ENCODE assay signal across 21 cellular contexts in the genomic region with DNA sequence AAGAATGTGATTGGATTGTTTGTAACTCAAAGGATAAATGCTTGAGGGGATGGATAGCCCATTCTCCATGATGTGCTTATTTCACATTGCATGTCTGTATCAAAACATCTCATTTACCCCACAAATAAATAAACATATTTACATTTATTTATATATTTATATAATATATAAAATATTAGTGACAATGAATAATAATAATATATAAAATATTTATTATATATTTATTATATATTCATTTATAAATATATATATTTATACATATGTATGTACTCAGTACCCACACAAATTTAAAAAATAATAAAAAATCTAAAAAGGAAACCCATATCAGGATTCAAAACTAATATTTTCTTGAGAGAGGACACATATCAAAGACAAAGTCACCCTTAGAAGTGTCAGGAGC.
A peak's percentile ranks its signal among the peaks of the same experiment; 100 is the strongest.
DNase-seq lines count a peak whose midpoint lies in the region; ATAC-seq, FAIRE-seq and TF ChIP-seq lines count a peak whose summit lies in the region.
"Had no signal": no experiment of that assay in that cellular context is flagged by ENCODE, and none has a peak within 500 bp of the region (broad histone marks: within the 10 kb centered on the region; RNA-seq: fewer than 3 reads in every experiment).

No MANE protein-coding gene starts in this region.

- POLR2A ChIA-PET in WTC11 (lab: Charles Lee) = no interaction called here
- POLR2A ChIA-PET in activated CD8-positive, alpha-beta T cell treated with anti-CD3 and anti-CD28 coated beads, Interleukin-2, amount 10 ng/mL, durations not matched to agents 7 days and 5 days (lab: Charles Lee) = interaction anchor here (0.6 kb wide), 1 partner anchor 404 kb away, joined by 6 read pairs; no protein-coding TSS in a partner anchor

- H3K36me3 Mint-ChIP-seq in WTC11 = no peaks in the 10 kb centered on the region
- H3K36me3 Mint-ChIP-seq in activated CD8-positive, alpha-beta T cell treated with anti-CD3 and anti-CD28 coated beads, Interleukin-2, amount 10 ng/mL, durations not matched to agents 7 days and 5 days (ENCODE audit: low read depth) = no peaks in the 10 kb centered on the region
- H3K36me3 Mint-ChIP-seq: CD4-positive, alpha-beta memory T cell had no signal

- no peaks in the 10 kb centered on the region for H3K27me3 Mint-ChIP-seq in WTC11 (ENCODE audit: low read depth)
- H3K27me3 Mint-ChIP-seq in activated CD8-positive, alpha-beta T cell treated with anti-CD3 and anti-CD28 coated beads, Interleukin-2, amount 10 ng/mL, durations not matched to agents 7 days and 5 days (ENCODE audit: low read depth) = no peaks in the 10 kb centered on the region
- H3K27me3 Mint-ChIP-seq: CD4-positive, alpha-beta memory T cell had no signal

- H3K4me3 Mint-ChIP-seq in WTC11 = no peak overlapping the region
- H3K4me3 Mint-ChIP-seq in activated CD8-positive, alpha-beta T cell treated with anti-CD3 and anti-CD28 coated beads, Interleukin-2, amount 10 ng/mL, durations not matched to agents 7 days and 5 days = no peak overlapping the region
- H3K4me3 Mint-ChIP-seq: CD4-positive, alpha-beta memory T cell had no signal

- H3K27ac Mint-ChIP-seq in WTC11 = no peak overlapping the region
- no peak overlapping the region for H3K27ac Mint-ChIP-seq in activated CD8-positive, alpha-beta T cell treated with anti-CD3 and anti-CD28 coated beads, Interleukin-2, amount 10 ng/mL, durations not matched to agents 7 days and 5 days
- H3K27ac Mint-ChIP-seq: CD4-positive, alpha-beta memory T cell had no signal

- no peak for ATAC-seq in WTC11
- no peak for ATAC-seq in activated CD8-positive, alpha-beta T cell treated with anti-CD3 and anti-CD28 coated beads, Interleukin-2, amount 10 ng/mL, durations not matched to agents 7 days and 5 days
- no peak for ATAC-seq in GM19328 (IDR thresholded peaks at IDR 0.05; ENCODE audit: unreplicated experiment)

- TF ChIP-seq CTCF in WTC11 (IDR thresholded peaks at IDR 0.05) = no peak

- no peak for DNase-seq in WTC11 (ENCODE audit: low spot score)
- DNase-seq in frontal cortex (ENCODE audit: low spot score in 2 of 2) = no peak
- DNase-seq in activated CD8-positive, alpha-beta T cell treated with anti-CD3 and anti-CD28 coated beads, Interleukin-2, amount 10 ng/mL, durations not matched to agents 7 days and 5 days = no peak
- no peak for DNase-seq in HK-2 (ENCODE audit: unreplicated experiment)
- no peak for DNase-seq in NCI-H1092 (lab: John Stamatoyannopoulos, UW)
- DNase-seq: 8988T; C1 segment of cervical spinal cord; CD4-positive, alpha-beta memory T cell; DMS 273 treated with DMSO at 0.1 percent for 48 hours; DMS79; EL; GF-D8; GM23248; H7; HCEC 1CT had no signal

- no peaks in the 10 kb centered on the region for H3K9me3 Mint-ChIP-seq in WTC11
- no peaks in the 10 kb centered on the region for H3K9me3 Mint-ChIP-seq in activated CD8-positive, alpha-beta T cell treated with anti-CD3 and anti-CD28 coated beads, Interleukin-2, amount 10 ng/mL, durations not matched to agents 7 days and 5 days (ENCODE audit: insufficient read depth)

- no peaks in the 10 kb centered on the region for H3K4me1 Mint-ChIP-seq in WTC11
- H3K4me1 Mint-ChIP-seq in activated CD8-positive, alpha-beta T cell treated with anti-CD3 and anti-CD28 coated beads, Interleukin-2, amount 10 ng/mL, durations not matched to agents 7 days and 5 days (ENCODE audit: low read depth) = no peaks in the 10 kb centered on the region
- H3K4me1 Mint-ChIP-seq: CD4-positive, alpha-beta memory T cell had no signal

- CTCF ChIA-PET in WTC11 (lab: Charles Lee) = no interaction called here
- CTCF ChIA-PET in activated CD8-positive, alpha-beta T cell treated with anti-CD3 and anti-CD28 coated beads, Interleukin-2, amount 10 ng/mL, durations not matched to agents 7 days and 5 days (lab: Charles Lee) = no interaction called here

- peak; percentile 91 for FAIRE-seq in G401.6 (lab: Jason Lieb, UNC)
- FAIRE-seq in frontal cortex (lab: Jason Lieb, UNC) = peak; percentile 72
- FAIRE-seq: D721Med, GM12891, GM18507, H1 had no signal

TF ChIP-seq in WTC11, 78 proteins besides CTCF, POLR2A, EP300 and RAD21:
- TF ChIP-seq MYBL2 (CRISPR knock-in tag; IDR thresholded peaks at IDR 0.05) (no peak), HMGA2 (CRISPR knock-in tag; IDR thresholded peaks at IDR 0.05) (peak; percentile 92; the same call in 1 of the 2 replicates)
